Comparison of ENCODE assay signal across 10 cellular contexts in genomic region chr2:40511661-40512213, GRCh38. TPM values are rescaled to one million over a fixed set of nuclear protein-coding genes. Genes with fewer than 3 reads are reported as not detected.
DNase-seq lines count a peak whose midpoint lies in the region; ATAC-seq and TF ChIP-seq lines count a peak whose summit lies in the region.
"Had no signal": no experiment of that assay in that cellular context is flagged by ENCODE, and none has a peak within 500 bp of the region (broad histone marks: within the 10 kb centered on the region; RNA-seq: fewer than 3 reads in every experiment).

No MANE protein-coding gene starts in this region.

- TF ChIP-seq CTCF in IMR-90 (conservative IDR thresholded peaks at IDR 0.05; ENCODE audit: low read depth, low read length) = no peak
- no peak for TF ChIP-seq CTCF in colonic mucosa (IDR thresholded peaks at IDR 0.05)
- no peak for TF ChIP-seq CTCF in right lobe of liver (IDR thresholded peaks at IDR 0.05)
- no peak for TF ChIP-seq CTCF in testis (IDR thresholded peaks at IDR 0.05)
- TF ChIP-seq CTCF in glutamatergic neuron (IDR thresholded peaks at IDR 0.05; ENCODE audit: partially characterized antibody, unreplicated experiment) = no peak

- no peaks in the 10 kb centered on the region for H3K27me3 ChIP-seq in IMR-90 (ENCODE audit: control insufficient read depth, insufficient read depth, low read length)
- no peaks in the 10 kb centered on the region for H3K27me3 ChIP-seq in colonic mucosa
- H3K27me3 ChIP-seq in right lobe of liver = no peaks in the 10 kb centered on the region
- H3K27me3 ChIP-seq in testis = no peaks in the 10 kb centered on the region

- H2BK20ac ChIP-seq in IMR-90 (ENCODE audit: low read depth, low read length) = peak overlapping the region; percentile 39; the same call in 1 of the 2 replicates

- peak overlapping the region; percentile 66 for H2AFZ ChIP-seq in IMR-90 (replicated peaks; ENCODE audit: low read length, poor library complexity)

- H3K9me1 ChIP-seq in IMR-90 (ENCODE audit: insufficient read depth, low read length) = no peaks in the 10 kb centered on the region

- POLR2A ChIA-PET in IMR-90 (lab: Charles Lee; ENCODE audit: unreplicated experiment) = interaction anchor here (0.5 to 0.6 kb wide), 2 partner anchors 13 to 110 kb away, joined by 3 to 9 read pairs; no protein-coding TSS in a partner anchor

- H3K23ac ChIP-seq in IMR-90 (ENCODE audit: low read depth, low read length) = peak overlapping the region; percentile 48

- no peaks in the 10 kb centered on the region for H3K27me3 Mint-ChIP-seq in glutamatergic neuron (ENCODE audit: unreplicated experiment)

- H3K9ac ChIP-seq in IMR-90 (ENCODE audit: low read depth, low read length) (peak overlapping the region; percentile 45), colonic mucosa (ENCODE audit: low read depth in 2 of 2, low read length in 2 of 2) (peak overlapping the region in 1 of 2 donors; percentile 39)

- BruUV-seq in IMR-90 (replicated peaks; lab: Mats Ljungman, UMichigan) = no TSS peak

- ATAC-seq in IMR-90 (ENCODE audit: low read depth) (peak; percentile 75), right lobe of liver (peak; percentile 57 to 81 (median 70))

- H4K8ac ChIP-seq in IMR-90 (ENCODE audit: low read depth in 2 of 2, low read length in 2 of 2) = peak overlapping the region; percentile 8 to 31; a peak in 2 of 4 replicates

- no peak overlapping the region for H3K4me3 Mint-ChIP-seq in glutamatergic neuron (ENCODE audit: unreplicated experiment)

- H3K4me2 ChIP-seq in IMR-90 (ENCODE audit: low read depth, low read length) = peak overlapping the region; percentile 99

- no peak for TF ChIP-seq POLR2A in IMR-90 (IDR thresholded peaks at IDR 0.05; ENCODE audit: low read depth, low read length)
- TF ChIP-seq POLR2A in right lobe of liver (IDR thresholded peaks at IDR 0.05) = peak; percentile 34
- no peak for TF ChIP-seq POLR2A in testis (IDR thresholded peaks at IDR 0.05)

- no peak overlapping the region for H3K56ac ChIP-seq in IMR-90 (ENCODE audit: extremely low read depth, insufficient read depth, low read length)

- H4K5ac ChIP-seq in IMR-90 (ENCODE audit: low read depth, low read length) = peak overlapping the region; percentile 65; the same call in 1 of the 2 replicates

- intact Hi-C loops in IMR-90 (cut with micrococcal nuclease) = no loop called here
- intact Hi-C loops in colonic mucosa (cut with DNase I) = no loop called here
- intact Hi-C loops in right lobe of liver (cut with DNase I) = no loop called here
- intact Hi-C loops in testis (cut with DNase I; ENCODE audit: low total_unique reads) = no loop called here

- no peak overlapping the region for H2AK5ac ChIP-seq in IMR-90 (ENCODE audit: low read depth, low read length)

- H3K36me3 ChIP-seq in IMR-90 (ENCODE audit: control insufficient read depth, insufficient read depth, low read length) (no peaks in the 10 kb centered on the region), colonic mucosa (no peaks in the 10 kb centered on the region), right lobe of liver (no peaks in the 10 kb centered on the region), testis (ENCODE audit: low read depth, missing control alignments) (no peaks in the 10 kb centered on the region)

- H3K79me1 ChIP-seq in IMR-90 (ENCODE audit: low read depth in 1 of 2, low read length in 2 of 2) = no peaks in the 10 kb centered on the region

- H3K4ac ChIP-seq in IMR-90 (ENCODE audit: low read depth, low read length) = peak overlapping the region; percentile 23; the same call in 1 of the 2 replicates

- no peaks in the 10 kb centered on the region for H3K4me1 Mint-ChIP-seq in glutamatergic neuron (ENCODE audit: low read depth, unreplicated experiment)

- H2BK15ac ChIP-seq in IMR-90 (ENCODE audit: low read depth, low read length) = peak overlapping the region; percentile 16; the same call in 2 of the 3 replicates

- peak overlapping the region; percentile 71 for H2BK120ac ChIP-seq in IMR-90 (ENCODE audit: low read depth, low read length)

- WGBS in IMR-90 (ENCODE audit: extremely low coverage in 2 of 2, insufficient read length in 1 of 2), 2 experiments = no CpG with 5 or more reads among the region's 9 CpGs
- WGBS in right lobe of liver (ENCODE audit: insufficient coverage, low coverage, low lambda C conversion rate, missing lambda C conversion rate) = 14% methylated on average over 9 of the region's 9 CpGs
- 13 to 23% methylated on average over 9 of the region's 9 CpGs for WGBS in testis, 2 donors

- dilution Hi-C loops in IMR-90 (cut with HindIII; ENCODE audit: low sequenced_read_pairs, unreplicated experiment) = no loop called here

- H3K18ac ChIP-seq in IMR-90 (ENCODE audit: low read depth, low read length) = peak overlapping the region; percentile 84

- H3K9me3 Mint-ChIP-seq in glutamatergic neuron (ENCODE audit: unreplicated experiment) = no peaks in the 10 kb centered on the region

- H3K27ac ChIP-seq in IMR-90 (ENCODE audit: insufficient read depth, low read length) (peak overlapping the region; percentile 37; the same call in 1 of the 2 replicates), colonic mucosa (peak overlapping the region; percentile 20), right lobe of liver (peak overlapping the region; percentile 13 to 66 (median 32)), testis (peak overlapping the region in 1 of 2 donors; percentile 73)

- no peaks in the 10 kb centered on the region for H3K36me3 Mint-ChIP-seq in glutamatergic neuron (ENCODE audit: unreplicated experiment)

- CTCF ChIA-PET in IMR-90 (lab: Yijun Ruan, JAX) = interaction anchor here (0.8 to 1.4 kb wide), 5 partner anchors 8 to 244 kb away, joined by 3 to 14 read pairs (median 3); no protein-coding TSS in a partner anchor

- no peaks in the 10 kb centered on the region for H4K20me1 ChIP-seq in IMR-90 (ENCODE audit: insufficient read depth, low read length)

- H3K4me3 ChIP-seq in IMR-90 (ENCODE audit: insufficient read depth, low read depth, low read length) (peak overlapping the region; percentile 27), colonic mucosa (peak overlapping the region; percentile 5), right lobe of liver (peak overlapping the region; percentile 6 to 31 (median 23)), testis (peak overlapping the region; percentile 22 to 35)

- H4K91ac ChIP-seq in IMR-90 (ENCODE audit: insufficient read depth, low read depth, low read length) = peak overlapping the region; percentile 50; the same call in 1 of the 2 replicates

- in situ Hi-C loops in IMR-90 (cut with MboI; ENCODE audit: low sequenced_read_pairs) = no loop called here

- peak overlapping the region; percentile 19 for H3K14ac ChIP-seq in IMR-90 (replicated peaks; ENCODE audit: low read depth, low read length)

- peaks cover 7% of the 10 kb centered on the region for H3K4me1 ChIP-seq in IMR-90 (ENCODE audit: control insufficient read depth, insufficient read depth, low read length)
- no peaks in the 10 kb centered on the region for H3K4me1 ChIP-seq in colonic mucosa
- H3K4me1 ChIP-seq in right lobe of liver = no peaks in the 10 kb centered on the region
- no peaks in the 10 kb centered on the region for H3K4me1 ChIP-seq in testis

- peak overlapping the region; percentile 32 for H2BK5ac ChIP-seq in IMR-90 (ENCODE audit: low read depth, low read length, poor library complexity, severe bottlenecking)

- TF ChIP-seq RAD21 in IMR-90 (IDR thresholded peaks at IDR 0.05; ENCODE audit: low read length) = no peak

- H3K9me3 ChIP-seq in IMR-90 (ENCODE audit: control insufficient read depth, insufficient read depth, low read length) = no peaks in the 10 kb centered on the region
- H3K9me3 ChIP-seq in colonic mucosa = no peaks in the 10 kb centered on the region
- H3K9me3 ChIP-seq in right lobe of liver = no peaks in the 10 kb centered on the region
- no peaks in the 10 kb centered on the region for H3K9me3 ChIP-seq in testis

- peak; percentile 80 for DNase-seq in IMR-90
- no peak for DNase-seq in colonic mucosa
- DNase-seq in right lobe of liver = peak in 1 of 3 donors; percentile 45
- peak; percentile 22 for DNase-seq in testis
- DNase-seq in NCI-H1092 treated with DMSO at 0.1 percent for 48 hours (lab: John Stamatoyannopoulos, UW) = no peak
- DNase-seq in OCI-M2 (lab: John Stamatoyannopoulos, UW; ENCODE audit: unreplicated experiment) = no peak
- DNase-seq in glutamatergic neuron = no peak
- DNase-seq in NCI-H146 treated with DMSO at 0.1 percent for 48 hours (lab: John Stamatoyannopoulos, UW; ENCODE audit: unreplicated experiment) = no peak
- DNase-seq: activated CD4-positive, alpha-beta T cell treated with anti-CD3 and anti-CD28 coated beads for 48 hours; NCI-H2029 had no signal

- H3K27ac Mint-ChIP-seq in glutamatergic neuron (ENCODE audit: unreplicated experiment) = no peak overlapping the region

- H2AK9ac ChIP-seq in IMR-90 (replicated peaks; ENCODE audit: low read depth, low read length, poor library complexity) = no peak overlapping the region

TF ChIP-seq in IMR-90, 13 proteins besides CTCF, POLR2A, EP300 and RAD21:
- no peak for TF ChIP-seq SMC3 (IDR thresholded peaks at IDR 0.05; ENCODE audit: low read depth, low read length)
- peak; percentile 78 for TF ChIP-seq CEBPB (IDR thresholded peaks at IDR 0.05; ENCODE audit: low read depth, low read length)

RNA-seq across cellular contexts. Expression of gene SLC8A1, which starts 59.8 kb away (rescaled TPM):
- 57.0 and 86.1 TPM in 2 replicates for total RNA-seq in IMR-90 (2012; rRNA removed)
- 6.6 and 7.7 TPM in 2 replicates for polyA plus RNA-seq in IMR-90 (2012; rRNA removed)
- 0.99 and 1.8 TPM in 2 replicates for polyA plus RNA-seq in IMR-90 (2012; cell fraction: cytosol; rRNA removed)
- polyA plus RNA-seq in IMR-90 (2012; cell fraction: nucleus; rRNA removed; ENCODE audit: low replicate concordance) = 1.2 and 4.3 TPM in 2 replicates
- total RNA-seq in colonic mucosa = 10 to 100 TPM in 1 of 2 donors, 1 to 10 TPM in 1; 4.1 to 25.5 TPM
- 10 to 100 TPM in 1 of 6 experiments, 1 to 10 TPM in 5; 3.3 to 12.1 (median 4.9) TPM for total RNA-seq in right lobe of liver
- 1 to 10 TPM; 1.4 to 3.2 TPM for total RNA-seq in testis
- polyA plus RNA-seq in testis (ENCODE audit: insufficient read depth, low read depth, low replicate concordance) = 3.6 TPM
- 1.9 TPM for total RNA-seq in glutamatergic neuron (ENCODE audit: unreplicated experiment)

Comparison
In these comparisons a context has a peak if more than half of its experiments do, and no peak if none do; other contexts are left out.
1. DNase-seq: peak in IMR-90 (single experiment) and testis (single experiment); none in colonic mucosa (single experiment), NCI-H1092 treated with DMSO at 0.1 percent for 48 hours (single experiment), OCI-M2 (single experiment), glutamatergic neuron (single experiment) and NCI-H146 treated with DMSO at 0.1 percent for 48 hours (single experiment).
2. Peak in every context shown above with its lines, with median percentiles within 50 percentile points of each other: H3K4me3 ChIP-seq.